In genomic region chr10:116329153-116329552, GRCh38 we compare ENCODE assay signal across 11 cellular contexts. TPM values are rescaled to one million over a fixed set of nuclear protein-coding genes. Genes with fewer than 3 reads are reported as not detected.
"Had no signal": no experiment of that assay in that cellular context is flagged by ENCODE, and none has a peak within 500 bp of the region (broad histone marks: within the 10 kb centered on the region; RNA-seq: fewer than 3 reads in every experiment).

No MANE protein-coding gene starts in this region.

- H3K27me3 Mint-ChIP-seq: IgD-negative memory B cell had no signal

- H3K4me3 ChIP-seq: K562 had no signal

- DNase-seq: IMR-90, KBM-7, KG1 had no signal

- H3K4me2 ChIP-seq: KMS-11 had no signal

- ATAC-seq: HepG2, K562 had no signal

- H3K27ac Mint-ChIP-seq: IgD-negative memory B cell had no signal

- H3K4me1 Mint-ChIP-seq: IgD-negative memory B cell had no signal

- H3K27ac ChIP-seq: HL-60, KMS-11 had no signal

- H3K36me3 Mint-ChIP-seq: IgD-negative memory B cell had no signal

- FAIRE-seq: HepG2, HTR-8/SVneo, K562 had no signal

- H3K9ac ChIP-seq: KMS-11 had no signal

- H3K4me3 Mint-ChIP-seq: IgD-negative memory B cell had no signal

RNA-seq across cellular contexts. Expression of gene CCDC172, which starts 4.9 kb away (rescaled TPM):
- total RNA-seq: HepG2, HT-29, HT1080, IMR-90, K562 had no signal
- polyA plus RNA-seq: HepG2, IgD-negative memory B cell, IMR-90, K562 had no signal

RNA-seq across cellular contexts. Expression of gene GFRA1, which starts 56.1 kb away (rescaled TPM):
- total RNA-seq: HepG2, HT-29, HT1080 had no signal
- polyA plus RNA-seq: HepG2, IgD-negative memory B cell, K562 had no signal
